In genomic region chr3:181855825-181856224, GRCh38 we compare ENCODE assay signal across 14 cellular contexts.
"Had no signal": no experiment of that assay in that cellular context is flagged by ENCODE, and none has a peak within 500 bp of the region (broad histone marks: within the 10 kb centered on the region; RNA-seq: fewer than 3 reads in every experiment).

No MANE protein-coding gene starts in this region.

- H3K27me3 ChIP-seq: foreskin keratinocyte, heart left ventricle, spleen had no signal

- H3K9me3 ChIP-seq: heart left ventricle had no signal

- H3K4me1 ChIP-seq: foreskin keratinocyte, heart left ventricle, spleen had no signal

- H3K4me3 ChIP-seq: heart left ventricle, spleen had no signal

- H3K36me3 ChIP-seq: heart left ventricle, spleen had no signal

- ATAC-seq: activated CD4-positive, alpha-beta T cell treated with anti-CD3 and anti-CD28 coated beads for 36 hours; foreskin keratinocyte; heart left ventricle; natural killer cell treated with Interleukin-12 subunit alpha and Interleukin-12 subunit beta and Interleukin-15 and Interleukin-18, amount 100 ng/mL, for 72 hours; sciatic nerve had no signal

- DNase-seq: activated CD4-positive, alpha-beta memory T cell treated with anti-CD3 and anti-CD28 coated beads, Interleukin-2, amount 10 ng/mL, durations not matched to agents 7 days and 5 days; activated CD4-positive, alpha-beta T cell treated with anti-CD3 and anti-CD28 coated beads for 36 hours; activated naive CD4-positive, alpha-beta T cell; aorta; foreskin keratinocyte; heart left ventricle; spleen; stimulated activated CD4-positive, alpha-beta T cell treated with anti-CD3 and anti-CD28 coated beads, Interleukin-1b, Interleukin-23, amount 100 ng/mL, for 48 hours; stimulated activated naive CD4-positive, alpha-beta T cell; substantia nigra; T1000 had no signal

- H3K27ac ChIP-seq: foreskin keratinocyte, heart left ventricle, spleen, VCaP had no signal
